Comparison of ENCODE assay signal across 1 cellular context in the genomic region with DNA sequence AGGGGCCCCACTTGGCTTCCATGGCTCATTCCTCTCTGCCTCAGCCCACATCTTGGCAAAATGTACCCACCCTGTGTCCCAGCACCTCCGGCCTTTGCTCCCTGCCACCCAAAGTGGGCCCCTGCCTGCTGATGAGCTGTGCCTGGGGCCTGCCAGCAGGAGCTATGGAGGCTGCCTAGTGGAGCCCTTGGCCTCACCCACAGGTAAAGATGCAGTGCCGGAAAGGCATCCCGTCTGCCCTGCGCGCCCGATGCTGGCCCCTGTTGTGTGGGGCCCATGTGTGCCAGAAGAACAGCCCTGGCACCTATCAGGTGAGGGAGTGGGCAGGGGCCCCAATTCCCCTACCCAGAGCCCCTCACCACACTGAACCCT.
TF ChIP-seq lines count a peak whose summit lies in the region.

No MANE protein-coding gene starts in this region.

TF ChIP-seq in H1, 55 proteins besides CTCF, POLR2A, EP300 and RAD21:
- TF ChIP-seq SIRT6 (IDR thresholded peaks at IDR 0.05; ENCODE audit: low read length) (no peak), BRCA1 (IDR thresholded peaks at IDR 0.05; ENCODE audit: low read depth, low read length) (no peak), BCL11A (IDR thresholded peaks at IDR 0.05; ENCODE audit: low read depth in 2 of 2, low read length in 2 of 2) (no peak), MAFK (IDR thresholded peaks at IDR 0.05; ENCODE audit: low read depth, low read length) (no peak), RNF2 (IDR thresholded peaks at IDR 0.05; ENCODE audit: borderline replicate concordance, low read depth, low read length, missing control alignments, poor library complexity, severe bottlenecking) (no peak), RBBP5 (IDR thresholded peaks at IDR 0.05; ENCODE audit: borderline replicate concordance, low read depth, low read length) (no peak), RFX5 (IDR thresholded peaks at IDR 0.05; ENCODE audit: borderline replicate concordance, low read depth, low read length) (no peak), CREB1 (IDR thresholded peaks at IDR 0.05) (no peak), SP4 (IDR thresholded peaks at IDR 0.05; ENCODE audit: low read length) (no peak), KDM4A (IDR thresholded peaks at IDR 0.05; ENCODE audit: low read depth, low read length, severe bottlenecking) (no peak), JUND (IDR thresholded peaks at IDR 0.05; ENCODE audit: low read length) (no peak)
- TF ChIP-seq, protein P1, sequence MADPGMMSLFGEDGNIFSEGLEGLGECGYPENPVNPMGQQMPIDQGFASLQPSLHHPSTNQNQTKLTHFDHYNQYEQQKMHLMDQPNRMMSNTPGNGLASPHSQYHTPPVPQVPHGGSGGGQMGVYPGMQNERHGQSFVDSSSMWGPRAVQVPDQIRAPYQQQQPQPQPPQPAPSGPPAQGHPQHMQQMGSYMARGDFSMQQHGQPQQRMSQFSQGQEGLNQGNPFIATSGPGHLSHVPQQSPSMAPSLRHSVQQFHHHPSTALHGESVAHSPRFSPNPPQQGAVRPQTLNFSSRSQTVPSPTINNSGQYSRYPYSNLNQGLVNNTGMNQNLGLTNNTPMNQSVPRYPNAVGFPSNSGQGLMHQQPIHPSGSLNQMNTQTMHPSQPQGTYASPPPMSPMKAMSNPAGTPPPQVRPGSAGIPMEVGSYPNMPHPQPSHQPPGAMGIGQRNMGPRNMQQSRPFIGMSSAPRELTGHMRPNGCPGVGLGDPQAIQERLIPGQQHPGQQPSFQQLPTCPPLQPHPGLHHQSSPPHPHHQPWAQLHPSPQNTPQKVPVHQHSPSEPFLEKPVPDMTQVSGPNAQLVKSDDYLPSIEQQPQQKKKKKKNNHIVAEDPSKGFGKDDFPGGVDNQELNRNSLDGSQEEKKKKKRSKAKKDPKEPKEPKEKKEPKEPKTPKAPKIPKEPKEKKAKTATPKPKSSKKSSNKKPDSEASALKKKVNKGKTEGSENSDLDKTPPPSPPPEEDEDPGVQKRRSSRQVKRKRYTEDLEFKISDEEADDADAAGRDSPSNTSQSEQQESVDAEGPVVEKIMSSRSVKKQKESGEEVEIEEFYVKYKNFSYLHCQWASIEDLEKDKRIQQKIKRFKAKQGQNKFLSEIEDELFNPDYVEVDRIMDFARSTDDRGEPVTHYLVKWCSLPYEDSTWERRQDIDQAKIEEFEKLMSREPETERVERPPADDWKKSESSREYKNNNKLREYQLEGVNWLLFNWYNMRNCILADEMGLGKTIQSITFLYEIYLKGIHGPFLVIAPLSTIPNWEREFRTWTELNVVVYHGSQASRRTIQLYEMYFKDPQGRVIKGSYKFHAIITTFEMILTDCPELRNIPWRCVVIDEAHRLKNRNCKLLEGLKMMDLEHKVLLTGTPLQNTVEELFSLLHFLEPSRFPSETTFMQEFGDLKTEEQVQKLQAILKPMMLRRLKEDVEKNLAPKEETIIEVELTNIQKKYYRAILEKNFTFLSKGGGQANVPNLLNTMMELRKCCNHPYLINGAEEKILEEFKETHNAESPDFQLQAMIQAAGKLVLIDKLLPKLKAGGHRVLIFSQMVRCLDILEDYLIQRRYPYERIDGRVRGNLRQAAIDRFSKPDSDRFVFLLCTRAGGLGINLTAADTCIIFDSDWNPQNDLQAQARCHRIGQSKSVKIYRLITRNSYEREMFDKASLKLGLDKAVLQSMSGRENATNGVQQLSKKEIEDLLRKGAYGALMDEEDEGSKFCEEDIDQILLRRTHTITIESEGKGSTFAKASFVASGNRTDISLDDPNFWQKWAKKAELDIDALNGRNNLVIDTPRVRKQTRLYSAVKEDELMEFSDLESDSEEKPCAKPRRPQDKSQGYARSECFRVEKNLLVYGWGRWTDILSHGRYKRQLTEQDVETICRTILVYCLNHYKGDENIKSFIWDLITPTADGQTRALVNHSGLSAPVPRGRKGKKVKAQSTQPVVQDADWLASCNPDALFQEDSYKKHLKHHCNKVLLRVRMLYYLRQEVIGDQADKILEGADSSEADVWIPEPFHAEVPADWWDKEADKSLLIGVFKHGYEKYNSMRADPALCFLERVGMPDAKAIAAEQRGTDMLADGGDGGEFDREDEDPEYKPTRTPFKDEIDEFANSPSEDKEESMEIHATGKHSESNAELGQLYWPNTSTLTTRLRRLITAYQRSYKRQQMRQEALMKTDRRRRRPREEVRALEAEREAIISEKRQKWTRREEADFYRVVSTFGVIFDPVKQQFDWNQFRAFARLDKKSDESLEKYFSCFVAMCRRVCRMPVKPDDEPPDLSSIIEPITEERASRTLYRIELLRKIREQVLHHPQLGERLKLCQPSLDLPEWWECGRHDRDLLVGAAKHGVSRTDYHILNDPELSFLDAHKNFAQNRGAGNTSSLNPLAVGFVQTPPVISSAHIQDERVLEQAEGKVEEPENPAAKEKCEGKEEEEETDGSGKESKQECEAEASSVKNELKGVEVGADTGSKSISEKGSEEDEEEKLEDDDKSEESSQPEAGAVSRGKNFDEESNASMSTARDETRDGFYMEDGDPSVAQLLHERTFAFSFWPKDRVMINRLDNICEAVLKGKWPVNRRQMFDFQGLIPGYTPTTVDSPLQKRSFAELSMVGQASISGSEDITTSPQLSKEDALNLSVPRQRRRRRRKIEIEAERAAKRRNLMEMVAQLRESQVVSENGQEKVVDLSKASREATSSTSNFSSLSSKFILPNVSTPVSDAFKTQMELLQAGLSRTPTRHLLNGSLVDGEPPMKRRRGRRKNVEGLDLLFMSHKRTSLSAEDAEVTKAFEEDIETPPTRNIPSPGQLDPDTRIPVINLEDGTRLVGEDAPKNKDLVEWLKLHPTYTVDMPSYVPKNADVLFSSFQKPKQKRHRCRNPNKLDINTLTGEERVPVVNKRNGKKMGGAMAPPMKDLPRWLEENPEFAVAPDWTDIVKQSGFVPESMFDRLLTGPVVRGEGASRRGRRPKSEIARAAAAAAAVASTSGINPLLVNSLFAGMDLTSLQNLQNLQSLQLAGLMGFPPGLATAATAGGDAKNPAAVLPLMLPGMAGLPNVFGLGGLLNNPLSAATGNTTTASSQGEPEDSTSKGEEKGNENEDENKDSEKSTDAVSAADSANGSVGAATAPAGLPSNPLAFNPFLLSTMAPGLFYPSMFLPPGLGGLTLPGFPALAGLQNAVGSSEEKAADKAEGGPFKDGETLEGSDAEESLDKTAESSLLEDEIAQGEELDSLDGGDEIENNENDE (IDR thresholded peaks at IDR 0.05; ENCODE audit: insufficient replicate concordance, low read length) = no peak
